22 cellular contexts compared by ENCODE assay signal in genomic region chr11:69040051-69040450, GRCh38. TPM values are rescaled to one million over a fixed set of nuclear protein-coding genes. Genes with fewer than 3 reads are reported as not detected.
"Had no signal": no experiment of that assay in that cellular context is flagged by ENCODE, and none has a peak within 500 bp of the region (broad histone marks: within the 10 kb centered on the region; RNA-seq: fewer than 3 reads in every experiment).

No MANE protein-coding gene starts in this region.

- ATAC-seq: esophagus mucosa; heart right ventricle; left ventricle myocardium superior; naive thymus-derived CD4-positive, alpha-beta T cell had no signal

- H2AFZ ChIP-seq: parathyroid adenoma had no signal

- H3K27me3 Mint-ChIP-seq: activated CD8-positive, alpha-beta T cell treated with anti-CD3 and anti-CD28 coated beads for 36 hours had no signal

- H3K4me1 ChIP-seq: parathyroid adenoma, uterus had no signal

- H3K36me3 ChIP-seq: heart right ventricle, sigmoid colon, thyroid gland, uterus had no signal

- H3K27ac ChIP-seq: parathyroid adenoma had no signal

- H3K9me3 Mint-ChIP-seq: activated CD4-positive, alpha-beta T cell treated with anti-CD3 and anti-CD28 coated beads, Interleukin-2, amount 10 ng/mL, durations not matched to agents 24 days and 14 days; activated CD8-positive, alpha-beta T cell treated with anti-CD3 and anti-CD28 coated beads for 36 hours; activated T-helper 2 cell treated with anti-CD3 and anti-CD28 coated beads, Interferon-gamma antibody, Interleukin-2, Interleukin-4, amounts not matched to agents 10 μg/mL and 5 μg/mL and 100 μg/mL, durations not matched to agents 14 hours and 24 hours and 36 hours; naive thymus-derived CD4-positive, alpha-beta T cell; stimulated activated naive B cell treated with anti-CD40 and anti-IgM and Interleukin-4, amounts not matched to agents 10 μg/mL and 1 μg/mL and 100 μg/mL, for 72 hours; T-helper 1 cell treated with Interleukin-12 subunit alpha and Interleukin-12 subunit beta and Interleukin-4 antibody, amounts not matched to agents 30 μg/mL and 1 μg/mL, for 36 hours had no signal

- H3K4me3 Mint-ChIP-seq: activated CD4-positive, alpha-beta T cell treated with anti-CD3 and anti-CD28 coated beads, Interleukin-2, amount 10 ng/mL, durations not matched to agents 24 days and 14 days; activated CD8-positive, alpha-beta T cell treated with anti-CD3 and anti-CD28 coated beads for 36 hours; naive thymus-derived CD4-positive, alpha-beta T cell; stimulated activated naive B cell treated with anti-CD40 and anti-IgM and Interleukin-4, amounts not matched to agents 10 μg/mL and 1 μg/mL and 100 μg/mL, for 72 hours; T-helper 1 cell treated with Interleukin-12 subunit alpha and Interleukin-12 subunit beta and Interleukin-4 antibody, amounts not matched to agents 30 μg/mL and 1 μg/mL, for 36 hours had no signal

- H3K27ac Mint-ChIP-seq: activated CD4-positive, alpha-beta T cell treated with anti-CD3 and anti-CD28 coated beads, Interleukin-2, amount 10 ng/mL, durations not matched to agents 24 days and 14 days; activated T-helper 2 cell treated with anti-CD3 and anti-CD28 coated beads, Interferon-gamma antibody, Interleukin-2, Interleukin-4, amounts not matched to agents 10 μg/mL and 5 μg/mL and 100 μg/mL, durations not matched to agents 14 hours and 24 hours and 36 hours; T-helper 1 cell treated with Interleukin-12 subunit alpha and Interleukin-12 subunit beta and Interleukin-4 antibody, amounts not matched to agents 30 μg/mL and 1 μg/mL, for 36 hours had no signal

- H3K9ac ChIP-seq: parathyroid adenoma had no signal

- DNase-seq: activated CD4-positive, alpha-beta T cell treated with anti-CD3 and anti-CD28 coated beads, Interleukin-2, amount 10 ng/mL, durations not matched to agents 24 days and 14 days; activated CD8-positive, alpha-beta T cell treated with anti-CD3 and anti-CD28 coated beads for 36 hours; activated naive CD4-positive, alpha-beta T cell treated with Interleukin-2 at 50 U/mL for 16 hours; activated T-cell treated with anti-CD3 and anti-CD28 coated beads, Interleukin-2, amount 50 U/mL, for 1 hour; anterior cingulate cortex; cortex of kidney; effector CD4-positive, alpha-beta T cell; heart right ventricle; kidney glomerular epithelial cell; left ventricle myocardium superior; naive thymus-derived CD4-positive, alpha-beta T cell; sigmoid colon; stimulated activated CD4-positive, alpha-beta T cell treated with anti-CD3 and anti-CD28 coated beads, Interleukin-4, amount 100 ng/mL, for 4 hours; stimulated activated naive B cell treated with anti-CD40 and anti-IgM and Interleukin-4, amounts not matched to agents 10 μg/mL and 1 μg/mL and 100 μg/mL, for 72 hours; thyroid gland; uterus had no signal

- H3K9me3 ChIP-seq: heart right ventricle, sigmoid colon, thyroid gland, uterus had no signal

- H3K4me3 ChIP-seq: heart right ventricle, sigmoid colon, thyroid gland, uterus had no signal

- H3K27me3 ChIP-seq: sigmoid colon, thyroid gland, uterus had no signal

- H3K36me3 Mint-ChIP-seq: naive thymus-derived CD4-positive, alpha-beta T cell; stimulated activated naive B cell treated with anti-CD40 and anti-IgM and Interleukin-4, amounts not matched to agents 10 μg/mL and 1 μg/mL and 100 μg/mL, for 72 hours had no signal

RNA-seq across cellular contexts. Expression of gene MRGPRF, which starts 27.0 kb away (rescaled TPM):
- total RNA-seq: activated CD4-positive, alpha-beta T cell treated with anti-CD3 and anti-CD28 coated beads, Interleukin-2, amount 10 ng/mL, durations not matched to agents 24 days and 14 days; activated CD8-positive, alpha-beta T cell treated with anti-CD3 and anti-CD28 coated beads for 36 hours; activated T-helper 2 cell treated with anti-CD3 and anti-CD28 coated beads, Interferon-gamma antibody, Interleukin-2, Interleukin-4, amounts not matched to agents 10 μg/mL and 5 μg/mL and 100 μg/mL, durations not matched to agents 14 hours and 24 hours and 36 hours; naive thymus-derived CD4-positive, alpha-beta T cell had no signal
- polyA plus RNA-seq: naive thymus-derived CD4-positive, alpha-beta T cell had no signal

RNA-seq across cellular contexts. Expression of gene MRGPRD, which starts 59.3 kb away (rescaled TPM):
- total RNA-seq: activated CD4-positive, alpha-beta T cell treated with anti-CD3 and anti-CD28 coated beads, Interleukin-2, amount 10 ng/mL, durations not matched to agents 24 days and 14 days; activated CD8-positive, alpha-beta T cell treated with anti-CD3 and anti-CD28 coated beads for 36 hours; activated T-helper 2 cell treated with anti-CD3 and anti-CD28 coated beads, Interferon-gamma antibody, Interleukin-2, Interleukin-4, amounts not matched to agents 10 μg/mL and 5 μg/mL and 100 μg/mL, durations not matched to agents 14 hours and 24 hours and 36 hours; esophagus mucosa; heart right ventricle; left ventricle myocardium superior; mucosa of gallbladder; naive thymus-derived CD4-positive, alpha-beta T cell; subcutaneous adipose tissue; thyroid gland had no signal
- polyA plus RNA-seq: heart right ventricle, sigmoid colon had no signal
